ENCODE assay signal across 11 cellular contexts in the genomic region with DNA sequence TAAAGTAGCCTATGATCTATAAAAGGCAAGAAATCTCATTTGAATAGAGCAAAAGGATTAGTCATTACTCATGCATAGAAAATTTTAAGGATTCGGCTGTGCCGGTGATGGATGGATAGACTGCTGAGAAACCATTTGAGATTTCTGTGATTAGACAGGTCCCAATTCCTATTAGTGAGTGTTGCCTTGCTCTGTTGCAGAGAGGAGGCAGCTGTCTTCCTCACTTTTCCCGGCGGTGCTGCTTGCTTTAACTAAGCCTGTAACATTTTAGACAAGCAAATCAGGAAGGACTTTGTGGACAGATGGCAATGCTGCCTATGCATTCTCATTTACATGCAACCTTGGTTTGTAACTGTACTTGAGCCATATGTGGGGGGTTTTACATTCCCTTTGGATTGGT.
"Had no signal": no experiment of that assay in that cellular context is flagged by ENCODE, and none has a peak within 500 bp of the region (broad histone marks: within the 10 kb centered on the region; RNA-seq: fewer than 3 reads in every experiment).

No MANE protein-coding gene starts in this region.

- H3K27me3 Mint-ChIP-seq: activated naive CD8-positive, alpha-beta T cell had no signal

- H3K36me3 Mint-ChIP-seq: activated CD4-positive, alpha-beta memory T cell treated with anti-CD3 and anti-CD28 coated beads for 36 hours; activated naive CD8-positive, alpha-beta T cell had no signal

- DNase-seq: activated CD4-positive, alpha-beta memory T cell treated with anti-CD3 and anti-CD28 coated beads for 36 hours; activated CD4-positive, CD25-positive, alpha-beta regulatory T cell treated with anti-CD3 and anti-CD28 coated beads, Interleukin-2, amount 50 U/mL, for 72 hours; activated effector memory CD4-positive, alpha-beta T cell treated with anti-CD3 and anti-CD28 coated beads, Interleukin-2, amount 50 U/mL, for 16 hours; activated T-cell treated with anti-CD3 and anti-CD28 coated beads, Interleukin-2, amount 50 U/mL, for 4 hours; effector CD8-positive, alpha-beta T cell; heart right ventricle; left lung; retina; tibial artery had no signal

- ATAC-seq: activated T-cell treated with anti-CD3 and anti-CD28 coated beads, Interleukin-2, amount 50 U/mL, for 4 hours; heart right ventricle; left lung had no signal

- H3K4me3 Mint-ChIP-seq: activated CD4-positive, alpha-beta memory T cell treated with anti-CD3 and anti-CD28 coated beads for 36 hours; activated naive CD8-positive, alpha-beta T cell; activated T-cell treated with anti-CD3 and anti-CD28 coated beads, Interleukin-2, amount 50 U/mL, for 4 hours; nephron had no signal

- H3K4me1 Mint-ChIP-seq: nephron had no signal

- H3K27ac Mint-ChIP-seq: activated CD4-positive, alpha-beta memory T cell treated with anti-CD3 and anti-CD28 coated beads for 36 hours; activated naive CD8-positive, alpha-beta T cell; nephron had no signal

- H3K9me3 Mint-ChIP-seq: activated CD4-positive, alpha-beta memory T cell treated with anti-CD3 and anti-CD28 coated beads for 36 hours; activated T-cell treated with anti-CD3 and anti-CD28 coated beads, Interleukin-2, amount 50 U/mL, for 4 hours; nephron had no signal
